In the genomic region with DNA sequence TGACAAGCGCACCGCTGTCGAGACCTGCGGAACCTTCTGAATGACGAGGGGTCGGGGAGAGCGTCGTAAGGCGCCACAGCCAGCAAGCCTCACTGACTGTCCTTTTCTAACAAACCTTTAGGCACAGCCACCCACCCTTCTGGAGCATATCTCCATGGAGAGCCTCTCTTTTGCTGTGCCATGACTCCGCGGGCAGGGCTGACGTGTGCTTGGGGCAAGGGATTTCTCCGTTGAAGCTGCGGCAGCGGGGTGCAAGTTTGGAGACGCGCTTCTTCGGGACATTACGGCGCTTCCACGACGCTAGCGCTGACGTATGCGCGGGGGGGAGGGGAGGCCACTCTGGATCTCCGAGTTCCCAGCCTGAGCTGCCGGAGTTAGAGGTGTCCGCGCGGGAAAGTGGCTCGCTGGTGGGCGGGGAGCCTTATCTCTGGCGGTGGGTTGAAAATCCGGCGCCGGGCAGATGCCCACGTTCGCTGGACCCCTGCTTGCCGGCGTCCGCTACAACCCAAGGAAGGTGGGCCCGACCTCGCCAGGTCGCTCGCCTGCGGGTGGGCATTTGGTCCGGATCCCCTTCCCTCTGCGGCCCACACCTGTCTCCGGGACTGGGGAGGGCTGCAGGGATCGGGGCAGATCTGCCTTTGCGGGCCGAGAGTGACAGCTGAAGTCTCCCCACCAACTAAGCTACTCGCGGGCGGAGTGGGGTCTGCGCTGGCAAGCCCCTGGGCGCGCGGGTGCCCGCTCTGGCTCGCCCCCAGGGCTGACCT, we compare ENCODE assay signal across 8 cellular contexts. TPM values are rescaled to one million over a fixed set of nuclear protein-coding genes. Genes with fewer than 3 reads are reported as not detected.
DNase-seq lines count a peak whose midpoint lies in the region; ATAC-seq, FAIRE-seq and TF ChIP-seq lines count a peak whose summit lies in the region.

No MANE protein-coding gene starts in this region.

- ATAC-seq in HG02623 (IDR thresholded peaks at IDR 0.05; ENCODE audit: unreplicated experiment) (peak; percentile 76), psoas muscle (peak; percentile 97 to 98 (median 98))

- H3K27me3 ChIP-seq in right atrium auricular region: no peaks in the 10 kb centered on the region
- no peaks in the 10 kb centered on the region for H3K27me3 ChIP-seq in psoas muscle (ENCODE audit: insufficient read depth in 3 of 3, low read length in 2 of 3)

- H3K4me3 ChIP-seq in right atrium auricular region: peak overlapping the region; percentile 91 to 96
- peak overlapping the region; percentile 90 for H3K4me3 ChIP-seq in psoas muscle
- peak overlapping the region; percentile 88 for H3K4me3 ChIP-seq in urinary bladder (ENCODE audit: low read depth, low read length)

- TF ChIP-seq CTCF in right atrium auricular region (IDR thresholded peaks at IDR 0.05) (no peak), psoas muscle (IDR thresholded peaks at IDR 0.05) (no peak)

- 0 to 1% (median 1%) methylated on average over 38 to 62 of the region's 62 CpGs for WGBS in psoas muscle, 3 donors
- WGBS in urinary bladder: under 1% methylated on average over 62 of the region's 62 CpGs

- intact Hi-C loops in psoas muscle (cut with DNase I): loop anchor here in 1 of 2 donors (10.0 kb wide), 1 partner anchor 177 kb away; no protein-coding TSS in a partner anchor

- TF ChIP-seq POLR2A in GM12891 (IDR thresholded peaks at IDR 0.05; ENCODE audit: low read depth, low read length): no peak

- no peak for FAIRE-seq in GM12891 (lab: Jason Lieb, UNC)

- H3K4me1 ChIP-seq in right atrium auricular region (peaks cover 0 to 20% of the 10 kb centered on the region in 2 donors), psoas muscle (peaks cover 24% of the 10 kb centered on the region), urinary bladder (ENCODE audit: insufficient read depth) (peaks cover 2% of the 10 kb centered on the region)

- H3K27ac ChIP-seq in right atrium auricular region (peak overlapping the region; percentile 84 to 85), psoas muscle (peak overlapping the region; percentile 82), urinary bladder (ENCODE audit: low read depth) (peak overlapping the region; percentile 34)

- no peaks in the 10 kb centered on the region for H3K9me3 ChIP-seq in right atrium auricular region
- no peaks in the 10 kb centered on the region for H3K9me3 ChIP-seq in psoas muscle

- H3K36me3 ChIP-seq in right atrium auricular region (no peaks in the 10 kb centered on the region), psoas muscle (ENCODE audit: insufficient read depth in 1 of 2, low read depth in 1 of 2) (no peaks in the 10 kb centered on the region), urinary bladder (ENCODE audit: insufficient read depth) (no peaks in the 10 kb centered on the region)

- DNase-seq in GM12891 (ENCODE audit: insufficient read length, low spot score): peak; percentile 82
- DNase-seq in NCI-H1092 (lab: John Stamatoyannopoulos, UW): peak; percentile 73
- DNase-seq in T follicular helper cell (ENCODE audit: low read depth): peak; percentile 76
- DNase-seq in amygdala (lab: John Stamatoyannopoulos, UW): peak; percentile 24 to 92 (median 81)
- peak; percentile 91 for DNase-seq in right atrium auricular region (ENCODE audit: low spot score)
- DNase-seq in psoas muscle: peak; percentile 92 to 94

TF ChIP-seq in GM12891, 5 proteins besides CTCF, POLR2A, EP300 and RAD21:
- TF ChIP-seq POU2F2 (IDR thresholded peaks at IDR 0.05; ENCODE audit: low read depth, low read length) (no peak), POLR2AphosphoS5 (IDR thresholded peaks at IDR 0.05; ENCODE audit: low read depth, low read length) (0 out of 2 replicates have a peak, but pooled peaks have one; percentile 21)

RNA-seq across cellular contexts. Expression of a gene that starts 0.5 kb away (rescaled TPM):
- polyA plus RNA-seq in GM12891 (2012; ENCODE audit: low read depth, missing spikeins): 5.0 TPM
- total RNA-seq in right atrium auricular region (1 to 10 TPM; 4.0 to 5.2 TPM), psoas muscle (1 to 10 TPM; 2.6 to 5.7 (median 4.3) TPM), urinary bladder (42.9 TPM)
- polyA plus RNA-seq in psoas muscle (1 to 10 TPM; 1.3 to 3.9 (median 2.4) TPM), urinary bladder (5.4 TPM)

Comparison
In these comparisons a context has a peak if more than half of its experiments do, and no peak if none do; other contexts are left out.
1. Peak in every context shown above with its lines: DNase-seq, ATAC-seq, H3K4me3 ChIP-seq and H3K27ac ChIP-seq.
2. H3K27ac ChIP-seq: peak in every context shown above with its lines; median percentile 84 in right atrium auricular region; 82 in psoas muscle; 34 in urinary bladder.